ENCODE assay signal across 19 cellular contexts in genomic region chr2:170968205-170969003, GRCh38. TPM values are rescaled to one million over a fixed set of nuclear protein-coding genes. Genes with fewer than 3 reads are reported as not detected.
DNase-seq lines count a peak whose midpoint lies in the region; ATAC-seq, FAIRE-seq and TF ChIP-seq lines count a peak whose summit lies in the region.
"Had no signal": no experiment of that assay in that cellular context is flagged by ENCODE, and none has a peak within 500 bp of the region (broad histone marks: within the 10 kb centered on the region; RNA-seq: fewer than 3 reads in every experiment).

No MANE protein-coding gene starts in this region.

- no peak overlapping the region for H3K4me3 Mint-ChIP-seq in activated CD8-positive, alpha-beta T cell treated with anti-CD3 and anti-CD28 coated beads, Interleukin-2, amount 10 ng/mL, durations not matched to agents 7 days and 5 days
- no peak overlapping the region for H3K4me3 Mint-ChIP-seq in naive thymus-derived CD8-positive, alpha-beta T cell

- peak; percentile 13; the same call in 1 of the 2 replicates for TF ChIP-seq POLR2A in GM12891 (IDR thresholded peaks at IDR 0.05; ENCODE audit: low read depth, low read length)

- in situ Hi-C loops in G401 (cut with HindIII; ENCODE audit: low sequenced_read_pairs), result no loop called here

- CTCF ChIA-PET in activated CD8-positive, alpha-beta T cell treated with anti-CD3 and anti-CD28 coated beads, Interleukin-2, amount 10 ng/mL, durations not matched to agents 7 days and 5 days (lab: Charles Lee), result interaction anchor here (0.6 kb wide), 1 partner anchor 479 kb away, joined by 4 read pairs; no protein-coding TSS in a partner anchor

- H3K4me1 Mint-ChIP-seq in activated CD8-positive, alpha-beta T cell treated with anti-CD3 and anti-CD28 coated beads, Interleukin-2, amount 10 ng/mL, durations not matched to agents 7 days and 5 days (ENCODE audit: low read depth), result peaks cover 9% of the 10 kb centered on the region
- H3K4me1 Mint-ChIP-seq in naive thymus-derived CD8-positive, alpha-beta T cell, result peaks cover 0 to 7% (median 6%) of the 10 kb centered on the region in 4 donors

- no peaks in the 10 kb centered on the region for H3K9me3 Mint-ChIP-seq in activated CD8-positive, alpha-beta T cell treated with anti-CD3 and anti-CD28 coated beads, Interleukin-2, amount 10 ng/mL, durations not matched to agents 7 days and 5 days (ENCODE audit: insufficient read depth)
- no peaks in the 10 kb centered on the region for H3K9me3 Mint-ChIP-seq in naive thymus-derived CD8-positive, alpha-beta T cell

- H3K36me3 Mint-ChIP-seq in activated CD8-positive, alpha-beta T cell treated with anti-CD3 and anti-CD28 coated beads, Interleukin-2, amount 10 ng/mL, durations not matched to agents 7 days and 5 days (ENCODE audit: low read depth), result peaks cover 42% of the 10 kb centered on the region
- H3K36me3 Mint-ChIP-seq in naive thymus-derived CD8-positive, alpha-beta T cell, result peaks cover 4 to 44% (median 6%) of the 10 kb centered on the region in 3 donors

- DNase-seq in DMS 273 (lab: John Stamatoyannopoulos, UW; ENCODE audit: unreplicated experiment) (peak; percentile 16), DMS 273 treated with DMSO at 0.1 percent for 48 hours (lab: John Stamatoyannopoulos, UW) (no peak), GM12891 (ENCODE audit: insufficient read length, low spot score) (no peak), NCI-H1417 (lab: John Stamatoyannopoulos, UW) (no peak), G401 (ENCODE audit: low spot score) (no peak), retina (no peak)
- no peak for DNase-seq in activated CD8-positive, alpha-beta T cell treated with anti-CD3 and anti-CD28 coated beads, Interleukin-2, amount 10 ng/mL, durations not matched to agents 7 days and 5 days
- no peak for DNase-seq in naive thymus-derived CD8-positive, alpha-beta T cell
- DNase-seq: activated CD4-positive, alpha-beta T cell treated with anti-CD3 and anti-CD28 coated beads, Interleukin-2, amount 50 U/mL, for 4 hours; Caco-2; cortex of kidney; EL; left colon; midbrain; NCI-H1694; stimulated activated CD4-positive, alpha-beta T cell treated with anti-CD3 and anti-CD28 coated beads, Interleukin-4, amount 100 ng/mL, for 1 hour; substantia nigra; T-helper 1 cell had no signal

- peak overlapping the region; percentile 43 for H3K27ac Mint-ChIP-seq in activated CD8-positive, alpha-beta T cell treated with anti-CD3 and anti-CD28 coated beads, Interleukin-2, amount 10 ng/mL, durations not matched to agents 7 days and 5 days
- peak overlapping the region in 7 of 10 donors; percentile 21 to 94 (median 75) for H3K27ac Mint-ChIP-seq in naive thymus-derived CD8-positive, alpha-beta T cell

- no peak for ATAC-seq in activated CD8-positive, alpha-beta T cell treated with anti-CD3 and anti-CD28 coated beads, Interleukin-2, amount 10 ng/mL, durations not matched to agents 7 days and 5 days
- ATAC-seq in naive thymus-derived CD8-positive, alpha-beta T cell, result no peak
- ATAC-seq: left colon had no signal

- POLR2A ChIA-PET in activated CD8-positive, alpha-beta T cell treated with anti-CD3 and anti-CD28 coated beads, Interleukin-2, amount 10 ng/mL, durations not matched to agents 7 days and 5 days (lab: Charles Lee), result no interaction called here
- POLR2A ChIA-PET in naive thymus-derived CD8-positive, alpha-beta T cell (lab: Charles Lee), result no interaction called here

- FAIRE-seq in GM12891 (lab: Jason Lieb, UNC), result no peak
- FAIRE-seq: bronchial epithelial cell had no signal

- H3K27me3 Mint-ChIP-seq in activated CD8-positive, alpha-beta T cell treated with anti-CD3 and anti-CD28 coated beads, Interleukin-2, amount 10 ng/mL, durations not matched to agents 7 days and 5 days (ENCODE audit: low read depth), result no peaks in the 10 kb centered on the region
- no peaks in the 10 kb centered on the region for H3K27me3 Mint-ChIP-seq in naive thymus-derived CD8-positive, alpha-beta T cell

TF ChIP-seq in GM12891, 5 proteins besides CTCF, POLR2A, EP300 and RAD21:
- TF ChIP-seq POU2F2 (IDR thresholded peaks at IDR 0.05; ENCODE audit: low read depth, low read length) (peak; percentile 62; the same call in 1 of the 2 replicates), PAX5 (IDR thresholded peaks at IDR 0.05; ENCODE audit: insufficient read depth, low read length, severe bottlenecking) (no peak), SPI1 (IDR thresholded peaks at IDR 0.05; ENCODE audit: low read depth, low read length) (no peak)

RNA-seq across cellular contexts. Expression of gene GORASP2, which starts 39.4 kb away (rescaled TPM):
- polyA plus RNA-seq in GM12891 (2012; ENCODE audit: low read depth, missing spikeins), result 63.8 TPM
- total RNA-seq in activated CD8-positive, alpha-beta T cell treated with anti-CD3 and anti-CD28 coated beads, Interleukin-2, amount 10 ng/mL, durations not matched to agents 7 days and 5 days, result 10 to 100 TPM; 65.2 to 65.9 TPM
- total RNA-seq in naive thymus-derived CD8-positive, alpha-beta T cell, result 10 to 100 TPM; 66.0 to 74.7 TPM
- polyA plus RNA-seq in naive thymus-derived CD8-positive, alpha-beta T cell, result 10 to 100 TPM; 70.1 to 91.9 (median 89.2) TPM
- total RNA-seq in G401 (2014; rRNA removed; shearing (Covaris generic)), result 40.5 and 67.1 TPM in 2 replicates
